ENCODE assay signal across 1 cellular context in genomic region chr11:128193633-128194032, GRCh38.
A peak's percentile ranks its signal among the peaks of the same experiment; 100 is the strongest.
TF ChIP-seq lines count a peak whose summit lies in the region.

No MANE protein-coding gene starts in this region.

TF ChIP-seq in HepG2, 621 proteins besides CTCF, POLR2A, EP300 and RAD21 (continued from another document):
- TF ChIP-seq NKX3-1 (CRISPR knock-in tag; IDR thresholded peaks at IDR 0.05) (no peak), ZNF256 (CRISPR knock-in tag; conservative IDR thresholded peaks at IDR 0.05) (no peak), NFAT5 (CRISPR knock-in tag; IDR thresholded peaks at IDR 0.05) (no peak), HMG20B (CRISPR knock-in tag; conservative IDR thresholded peaks at IDR 0.05) (no peak), MAFK (conservative IDR thresholded peaks at IDR 0.05 in 1 of 2, IDR thresholded peaks at IDR 0.05 in 1 of 2; ENCODE audit: low read length in 2 of 2) (peak; percentile 69 to 72), SPEN (CRISPR knock-in tag; IDR thresholded peaks at IDR 0.05; ENCODE audit: low read depth) (no peak)
- TF ChIP-seq, protein P1, sequence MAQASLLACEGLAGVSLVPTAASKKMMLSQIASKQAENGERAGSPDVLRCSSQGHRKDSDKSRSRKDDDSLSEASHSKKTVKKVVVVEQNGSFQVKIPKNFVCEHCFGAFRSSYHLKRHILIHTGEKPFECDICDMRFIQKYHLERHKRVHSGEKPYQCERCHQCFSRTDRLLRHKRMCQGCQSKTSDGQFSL (CRISPR knock-in tag; IDR thresholded peaks at IDR 0.05) = no peak
TF ChIP-seq in HepG2: peak in this region for 3.
